In the genomic region with DNA sequence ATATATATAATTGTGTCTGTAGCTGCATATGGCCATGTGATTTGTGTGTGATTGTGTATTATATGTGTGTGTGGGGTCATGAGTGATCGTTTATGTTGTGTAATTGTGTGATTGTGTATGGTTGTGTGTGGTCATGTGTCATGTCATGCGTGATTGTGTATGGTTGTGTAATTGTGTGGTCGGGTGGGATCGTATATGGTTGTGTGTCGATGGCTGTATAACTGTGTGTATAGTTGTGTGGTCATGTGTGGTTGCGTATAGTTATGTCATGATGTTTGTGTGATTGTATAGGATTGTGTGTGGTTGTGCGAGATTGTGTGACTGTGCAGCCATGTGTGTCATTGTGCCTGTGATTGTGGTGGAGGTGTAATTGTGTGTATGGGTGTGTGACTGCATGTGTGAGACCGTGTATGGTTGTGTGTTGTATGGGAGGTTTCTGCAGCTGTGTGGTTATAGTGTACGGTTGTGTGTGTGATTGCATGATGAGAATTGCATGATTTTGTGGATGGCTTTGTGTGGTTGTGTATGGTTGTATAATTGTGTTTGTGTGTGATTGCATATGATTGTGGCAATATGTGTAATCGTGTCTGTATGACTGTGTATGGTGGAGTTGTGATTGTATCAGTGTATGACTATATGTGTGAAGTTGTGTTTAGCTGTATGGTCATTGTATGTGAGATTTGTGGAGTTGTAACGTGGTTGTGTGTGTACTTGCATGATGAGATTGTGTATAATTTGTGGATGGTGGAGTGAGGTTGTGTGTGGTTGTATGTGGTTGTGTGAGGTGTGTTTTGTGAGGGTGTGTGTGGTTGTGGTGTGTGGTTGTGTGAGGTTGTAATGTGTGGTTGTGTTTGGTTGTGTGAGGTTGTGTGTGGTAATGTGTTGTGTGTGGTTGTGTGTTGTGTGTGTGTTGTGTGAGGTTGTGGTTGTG, we compare ENCODE assay signal across 1 cellular context.
TF ChIP-seq lines count a peak whose summit lies in the region.

No MANE protein-coding gene starts in this region.

TF ChIP-seq in HEK293, 187 proteins besides CTCF, POLR2A, EP300 and RAD21 (continued from another document):
- TF ChIP-seq, protein P1, sequence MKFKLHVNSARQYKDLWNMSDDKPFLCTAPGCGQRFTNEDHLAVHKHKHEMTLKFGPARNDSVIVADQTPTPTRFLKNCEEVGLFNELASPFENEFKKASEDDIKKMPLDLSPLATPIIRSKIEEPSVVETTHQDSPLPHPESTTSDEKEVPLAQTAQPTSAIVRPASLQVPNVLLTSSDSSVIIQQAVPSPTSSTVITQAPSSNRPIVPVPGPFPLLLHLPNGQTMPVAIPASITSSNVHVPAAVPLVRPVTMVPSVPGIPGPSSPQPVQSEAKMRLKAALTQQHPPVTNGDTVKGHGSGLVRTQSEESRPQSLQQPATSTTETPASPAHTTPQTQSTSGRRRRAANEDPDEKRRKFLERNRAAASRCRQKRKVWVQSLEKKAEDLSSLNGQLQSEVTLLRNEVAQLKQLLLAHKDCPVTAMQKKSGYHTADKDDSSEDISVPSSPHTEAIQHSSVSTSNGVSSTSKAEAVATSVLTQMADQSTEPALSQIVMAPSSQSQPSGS (tag by site-specific recombination; IDR thresholded peaks at IDR 0.05; ENCODE audit: low read depth), result 0 out of 2 replicates have a peak, but pooled peaks have one; percentile 10
- TF ChIP-seq ZNF266 (tag by site-specific recombination; IDR thresholded peaks at IDR 0.05; ENCODE audit: low read depth), result 0 out of 2 replicates have a peak, but pooled peaks have one; percentile 23
- peak; percentile 7; the same call in 1 of the 2 replicates for TF ChIP-seq ZNF707 (tag by site-specific recombination; IDR thresholded peaks at IDR 0.05)
- no peak for TF ChIP-seq REPIN1 (tag by site-specific recombination; IDR thresholded peaks at IDR 0.05; ENCODE audit: low read depth)
- TF ChIP-seq ZNF239 (tag by site-specific recombination; IDR thresholded peaks at IDR 0.05), result 0 out of 2 replicates have a peak, but pooled peaks have one; percentile 54
- TF ChIP-seq, protein P2, sequence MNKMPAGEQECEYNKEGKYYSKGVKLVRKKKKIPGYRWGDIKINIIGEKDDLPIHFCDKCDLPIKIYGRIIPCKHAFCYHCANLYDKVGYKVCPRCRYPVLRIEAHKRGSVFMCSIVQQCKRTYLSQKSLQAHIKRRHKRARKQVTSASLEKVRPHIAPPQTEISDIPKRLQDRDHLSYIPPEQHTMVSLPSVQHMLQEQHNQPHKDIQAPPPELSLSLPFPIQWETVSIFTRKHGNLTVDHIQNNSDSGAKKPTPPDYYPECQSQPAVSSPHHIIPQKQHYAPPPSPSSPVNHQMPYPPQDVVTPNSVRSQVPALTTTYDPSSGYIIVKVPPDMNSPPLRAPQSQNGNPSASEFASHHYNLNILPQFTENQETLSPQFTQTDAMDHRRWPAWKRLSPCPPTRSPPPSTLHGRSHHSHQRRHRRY (tag by site-specific recombination; IDR thresholded peaks at IDR 0.05), result no peak
- TF ChIP-seq ZNF776 (tag by site-specific recombination; IDR thresholded peaks at IDR 0.05; ENCODE audit: borderline replicate concordance), result 0 out of 2 replicates have a peak, but pooled peaks have one; percentile 8
- TF ChIP-seq, protein P3, sequence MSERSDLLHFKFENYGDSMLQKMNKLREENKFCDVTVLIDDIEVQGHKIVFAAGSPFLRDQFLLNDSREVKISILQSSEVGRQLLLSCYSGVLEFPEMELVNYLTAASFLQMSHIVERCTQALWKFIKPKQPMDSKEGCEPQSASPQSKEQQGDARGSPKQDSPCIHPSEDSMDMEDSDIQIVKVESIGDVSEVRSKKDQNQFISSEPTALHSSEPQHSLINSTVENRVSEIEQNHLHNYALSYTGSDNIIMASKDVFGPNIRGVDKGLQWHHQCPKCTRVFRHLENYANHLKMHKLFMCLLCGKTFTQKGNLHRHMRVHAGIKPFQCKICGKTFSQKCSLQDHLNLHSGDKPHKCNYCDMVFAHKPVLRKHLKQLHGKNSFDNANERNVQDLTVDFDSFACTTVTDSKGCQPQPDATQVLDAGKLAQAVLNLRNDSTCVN (tag by site-specific recombination; optimal IDR thresholded peaks at IDR 0.05), result no peak
- no peak for TF ChIP-seq ZNF23 (tag by site-specific recombination; IDR thresholded peaks at IDR 0.05; ENCODE audit: borderline replicate concordance)
- no peak for TF ChIP-seq PRDM1 (tag by site-specific recombination; IDR thresholded peaks at IDR 0.05)
- TF ChIP-seq, protein P4, sequence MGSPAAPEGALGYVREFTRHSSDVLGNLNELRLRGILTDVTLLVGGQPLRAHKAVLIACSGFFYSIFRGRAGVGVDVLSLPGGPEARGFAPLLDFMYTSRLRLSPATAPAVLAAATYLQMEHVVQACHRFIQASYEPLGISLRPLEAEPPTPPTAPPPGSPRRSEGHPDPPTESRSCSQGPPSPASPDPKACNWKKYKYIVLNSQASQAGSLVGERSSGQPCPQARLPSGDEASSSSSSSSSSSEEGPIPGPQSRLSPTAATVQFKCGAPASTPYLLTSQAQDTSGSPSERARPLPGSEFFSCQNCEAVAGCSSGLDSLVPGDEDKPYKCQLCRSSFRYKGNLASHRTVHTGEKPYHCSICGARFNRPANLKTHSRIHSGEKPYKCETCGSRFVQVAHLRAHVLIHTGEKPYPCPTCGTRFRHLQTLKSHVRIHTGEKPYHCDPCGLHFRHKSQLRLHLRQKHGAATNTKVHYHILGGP (tag by site-specific recombination; IDR thresholded peaks at IDR 0.05), result no peak
- peak; percentile 12; the same call in 1 of the 2 replicates for TF ChIP-seq ZNF133 (tag by site-specific recombination; IDR thresholded peaks at IDR 0.05)
- TF ChIP-seq ZNF626 (tag by site-specific recombination; IDR thresholded peaks at IDR 0.05), result no peak
- TF ChIP-seq, protein P5, sequence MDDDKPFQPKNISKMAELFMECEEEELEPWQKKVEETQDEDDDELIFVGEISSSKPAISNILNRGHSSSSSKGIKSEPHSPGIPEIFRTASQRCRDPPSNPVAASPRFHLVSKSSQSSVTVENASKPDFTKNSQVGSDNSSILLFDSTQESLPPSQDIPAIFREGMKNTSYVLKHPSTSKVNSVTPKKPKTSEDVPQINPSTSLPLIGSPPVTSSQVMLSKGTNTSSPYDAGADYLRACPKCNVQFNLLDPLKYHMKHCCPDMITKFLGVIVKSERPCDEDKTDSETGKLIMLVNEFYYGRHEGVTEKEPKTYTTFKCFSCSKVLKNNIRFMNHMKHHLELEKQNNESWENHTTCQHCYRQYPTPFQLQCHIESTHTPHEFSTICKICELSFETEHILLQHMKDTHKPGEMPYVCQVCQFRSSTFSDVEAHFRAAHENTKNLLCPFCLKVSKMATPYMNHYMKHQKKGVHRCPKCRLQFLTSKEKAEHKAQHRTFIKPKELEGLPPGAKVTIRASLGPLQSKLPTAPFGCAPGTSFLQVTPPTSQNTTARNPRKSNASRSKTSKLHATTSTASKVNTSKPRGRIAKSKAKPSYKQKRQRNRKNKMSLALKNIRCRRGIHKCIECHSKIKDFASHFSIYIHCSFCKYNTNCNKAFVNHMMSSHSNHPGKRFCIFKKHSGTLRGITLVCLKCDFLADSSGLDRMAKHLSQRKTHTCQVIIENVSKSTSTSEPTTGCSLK (tag by site-specific recombination; IDR thresholded peaks at IDR 0.05), result 0 out of 2 replicates have a peak, but pooled peaks have one; percentile 18
- 0 out of 2 replicates have a peak, but pooled peaks have one; percentile 44 for TF ChIP-seq ZNF112 (tag by site-specific recombination; IDR thresholded peaks at IDR 0.05)
- 0 out of 2 replicates have a peak, but pooled peaks have one; percentile 9 for TF ChIP-seq OVOL3 (tag by site-specific recombination; IDR thresholded peaks at IDR 0.05)
- no peak for TF ChIP-seq GLIS1 (tag by site-specific recombination; IDR thresholded peaks at IDR 0.05)
- TF ChIP-seq HOXC10 (CRISPR knock-in tag; IDR thresholded peaks at IDR 0.05), result no peak
- 0 out of 2 replicates have a peak, but pooled peaks have one; percentile 12 for TF ChIP-seq ZNF747 (tag by site-specific recombination; IDR thresholded peaks at IDR 0.05)
- peak; percentile 8; the same call in 1 of the 2 replicates for TF ChIP-seq ZNF146 (tag by site-specific recombination; IDR thresholded peaks at IDR 0.05)
- 0 out of 2 replicates have a peak, but pooled peaks have one; percentile 52 for TF ChIP-seq KLF7 (tag by site-specific recombination; IDR thresholded peaks at IDR 0.05; ENCODE audit: borderline replicate concordance)
- TF ChIP-seq ZNF157 (tag by site-specific recombination; IDR thresholded peaks at IDR 0.05), result peak; percentile 7; the same call in 1 of the 2 replicates
- TF ChIP-seq ZNF155 (tag by site-specific recombination; IDR thresholded peaks at IDR 0.05), result 0 out of 2 replicates have a peak, but pooled peaks have one; percentile 23
- TF ChIP-seq ZNF140 (tag by site-specific recombination; IDR thresholded peaks at IDR 0.05), result 0 out of 2 replicates have a peak, but pooled peaks have one; percentile 14
- TF ChIP-seq, protein P6, sequence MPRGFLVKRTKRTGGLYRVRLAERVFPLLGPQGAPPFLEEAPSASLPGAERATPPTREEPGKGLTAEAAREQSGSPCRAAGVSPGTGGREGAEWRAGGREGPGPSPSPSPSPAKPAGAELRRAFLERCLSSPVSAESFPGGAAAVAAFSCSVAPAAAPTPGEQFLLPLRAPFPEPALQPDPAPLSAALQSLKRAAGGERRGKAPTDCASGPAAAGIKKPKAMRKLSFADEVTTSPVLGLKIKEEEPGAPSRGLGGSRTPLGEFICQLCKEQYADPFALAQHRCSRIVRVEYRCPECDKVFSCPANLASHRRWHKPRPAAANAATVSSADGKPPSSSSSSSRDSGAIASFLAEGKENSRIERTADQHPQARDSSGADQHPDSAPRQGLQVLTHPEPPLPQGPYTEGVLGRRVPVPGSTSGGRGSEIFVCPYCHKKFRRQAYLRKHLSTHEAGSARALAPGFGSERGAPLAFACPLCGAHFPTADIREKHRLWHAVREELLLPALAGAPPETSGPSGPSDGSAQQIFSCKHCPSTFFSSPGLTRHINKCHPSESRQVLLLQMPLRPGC (tag by site-specific recombination; IDR thresholded peaks at IDR 0.05), result 0 out of 2 replicates have a peak, but pooled peaks have one; percentile 22
- TF ChIP-seq ZNF2 (tag by site-specific recombination; IDR thresholded peaks at IDR 0.05), result peak; percentile 39; the same call in 1 of the 2 replicates
- no peak; the same call in 1 of the 2 replicates for TF ChIP-seq ZSCAN16 (tag by site-specific recombination; IDR thresholded peaks at IDR 0.05)
- TF ChIP-seq, protein P7, sequence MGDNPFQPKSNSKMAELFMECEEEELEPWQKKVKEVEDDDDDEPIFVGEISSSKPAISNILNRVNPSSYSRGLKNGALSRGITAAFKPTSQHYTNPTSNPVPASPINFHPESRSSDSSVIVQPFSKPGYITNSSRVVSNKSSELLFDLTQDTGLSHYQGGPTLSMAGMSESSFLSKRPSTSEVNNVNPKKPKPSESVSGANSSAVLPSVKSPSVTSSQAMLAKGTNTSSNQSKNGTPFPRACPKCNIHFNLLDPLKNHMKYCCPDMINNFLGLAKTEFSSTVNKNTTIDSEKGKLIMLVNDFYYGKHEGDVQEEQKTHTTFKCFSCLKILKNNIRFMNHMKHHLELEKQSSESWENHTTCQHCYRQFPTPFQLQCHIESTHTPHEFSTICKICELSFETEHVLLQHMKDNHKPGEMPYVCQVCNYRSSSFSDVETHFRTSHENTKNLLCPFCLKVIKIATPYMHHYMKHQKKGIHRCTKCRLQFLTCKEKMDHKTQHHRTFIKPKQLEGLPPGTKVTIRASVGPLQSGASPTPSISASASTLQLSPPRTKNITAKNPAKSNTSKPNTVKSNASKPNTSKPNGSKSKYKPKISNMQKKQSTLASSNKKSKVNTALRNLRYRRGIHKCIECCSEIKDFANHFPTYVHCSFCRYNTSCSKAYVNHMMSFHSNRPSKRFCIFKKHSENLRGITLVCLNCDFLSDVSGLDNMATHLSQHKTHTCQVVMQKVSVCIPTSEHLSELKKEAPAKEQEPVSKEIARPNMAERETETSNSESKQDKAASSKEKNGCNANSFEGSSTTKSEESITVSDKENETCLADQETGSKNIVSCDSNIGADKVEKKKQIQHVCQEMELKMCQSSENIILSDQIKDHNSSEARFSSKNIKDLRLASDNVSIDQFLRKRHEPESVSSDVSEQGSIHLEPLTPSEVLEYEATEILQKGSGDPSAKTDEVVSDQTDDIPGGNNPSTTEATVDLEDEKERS (tag by site-specific recombination; IDR thresholded peaks at IDR 0.05), result no peak
- TF ChIP-seq ZFP69B (tag by site-specific recombination; IDR thresholded peaks at IDR 0.05), result no peak
- no peak for TF ChIP-seq ZNF37A (tag by site-specific recombination; IDR thresholded peaks at IDR 0.05)
- no peak for TF ChIP-seq ZNF549 (tag by site-specific recombination; IDR thresholded peaks at IDR 0.05)
- TF ChIP-seq ZNF837 (tag by site-specific recombination; IDR thresholded peaks at IDR 0.05), result no peak
- TF ChIP-seq, protein P8, sequence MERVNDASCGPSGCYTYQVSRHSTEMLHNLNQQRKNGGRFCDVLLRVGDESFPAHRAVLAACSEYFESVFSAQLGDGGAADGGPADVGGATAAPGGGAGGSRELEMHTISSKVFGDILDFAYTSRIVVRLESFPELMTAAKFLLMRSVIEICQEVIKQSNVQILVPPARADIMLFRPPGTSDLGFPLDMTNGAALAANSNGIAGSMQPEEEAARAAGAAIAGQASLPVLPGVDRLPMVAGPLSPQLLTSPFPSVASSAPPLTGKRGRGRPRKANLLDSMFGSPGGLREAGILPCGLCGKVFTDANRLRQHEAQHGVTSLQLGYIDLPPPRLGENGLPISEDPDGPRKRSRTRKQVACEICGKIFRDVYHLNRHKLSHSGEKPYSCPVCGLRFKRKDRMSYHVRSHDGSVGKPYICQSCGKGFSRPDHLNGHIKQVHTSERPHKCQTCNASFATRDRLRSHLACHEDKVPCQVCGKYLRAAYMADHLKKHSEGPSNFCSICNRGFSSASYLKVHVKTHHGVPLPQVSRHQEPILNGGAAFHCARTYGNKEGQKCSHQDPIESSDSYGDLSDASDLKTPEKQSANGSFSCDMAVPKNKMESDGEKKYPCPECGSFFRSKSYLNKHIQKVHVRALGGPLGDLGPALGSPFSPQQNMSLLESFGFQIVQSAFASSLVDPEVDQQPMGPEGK (tag by site-specific recombination; IDR thresholded peaks at IDR 0.05), result 0 out of 2 replicates have a peak, but pooled peaks have one; percentile 17
- TF ChIP-seq ZNF624 (tag by site-specific recombination; IDR thresholded peaks at IDR 0.05), result no peak
- TF ChIP-seq IKZF3 (tag by site-specific recombination; IDR thresholded peaks at IDR 0.05), result no peak
- TF ChIP-seq ZNF311 (tag by site-specific recombination; IDR thresholded peaks at IDR 0.05; ENCODE audit: borderline replicate concordance), result 0 out of 2 replicates have a peak, but pooled peaks have one; percentile 27
- TF ChIP-seq SP3 (tag by site-specific recombination; IDR thresholded peaks at IDR 0.05), result no peak
